ENCODE assay signal across 9 cellular contexts in genomic region chr12:130832561-130833209, GRCh38. TPM values are rescaled to one million over a fixed set of nuclear protein-coding genes. Genes with fewer than 3 reads are reported as not detected.
A peak's percentile ranks its signal among the peaks of the same experiment; 100 is the strongest.
DNase-seq lines count a peak whose midpoint lies in the region; ATAC-seq, FAIRE-seq and TF ChIP-seq lines count a peak whose summit lies in the region.
"Had no signal": no experiment of that assay in that cellular context is flagged by ENCODE, and none has a peak within 500 bp of the region (broad histone marks: within the 10 kb centered on the region; RNA-seq: fewer than 3 reads in every experiment).

No MANE protein-coding gene starts in this region.

- POLR2A ChIA-PET in K562 (lab: Yijun Ruan, JAX) (interaction anchor here (0.9 to 1.1 kb wide), 2 partner anchors 12 to 17 kb away, joined by 3 read pairs; no protein-coding TSS in a partner anchor), HepG2 (lab: Yijun Ruan, JAX) (interaction anchor here (1.7 kb wide), 1 partner anchor 38 kb away, joined by 8 read pairs; no protein-coding TSS in a partner anchor)
- POLR2A ChIA-PET in activated CD4-positive, alpha-beta T cell treated with anti-CD3 and anti-CD28 coated beads, Interleukin-2, amount 10 ng/mL, durations not matched to agents 7 days and 5 days (lab: Charles Lee), result no interaction called here

- H3K27ac ChIP-seq in K562 (ENCODE audit: extremely low read depth, low read depth, low read length) (peak overlapping the region; percentile 52), HepG2 (ENCODE audit: extremely low read length, insufficient read depth, low read length) (no peak overlapping the region), vagina (peak overlapping the region; percentile 33)

- TF ChIP-seq CTCF in K562 (IDR thresholded peaks at IDR 0.05 in 2 of 3, conservative IDR thresholded peaks at IDR 0.05 in 1 of 3; ENCODE audit: insufficient read depth in 2 of 3, low read depth in 1 of 3, low read length in 3 of 3) (no peak), HepG2 (CRISPR knock-in tag; IDR thresholded peaks at IDR 0.05) (no peak), vagina (IDR thresholded peaks at IDR 0.05) (no peak), GM13976 (IDR thresholded peaks at IDR 0.05; ENCODE audit: borderline replicate concordance, control extremely low read depth, extremely low read depth, insufficient read depth, missing control alignments) (no peak)

- H3K4me2 ChIP-seq in K562 (ENCODE audit: insufficient read depth, low read length) (peak overlapping the region; percentile 79), HepG2 (ENCODE audit: low read depth, low read length) (peak overlapping the region; percentile 5; the same call in 1 of the 2 replicates)

- TF ChIP-seq EP300 in K562 (IDR thresholded peaks at IDR 0.05; ENCODE audit: low read length) (peak; percentile 67; the same call in 1 of the 2 replicates), HepG2 (IDR thresholded peaks at IDR 0.05; ENCODE audit: low read depth in 2 of 2, low read length in 2 of 2) (no peak), HepG2 (CRISPR knock-in tag; IDR thresholded peaks at IDR 0.05; ENCODE audit: borderline replicate concordance) (no peak)

- CTCF ChIA-PET in K562 (lab: Yijun Ruan, JAX; ENCODE audit: low intra/inter-chr PET ratio) (no interaction called here), HepG2 (lab: Yijun Ruan, JAX; ENCODE audit: low intra/inter-chr PET ratio, low total read pairs) (no interaction called here)
- CTCF ChIA-PET in activated CD4-positive, alpha-beta T cell treated with anti-CD3 and anti-CD28 coated beads, Interleukin-2, amount 10 ng/mL, durations not matched to agents 7 days and 5 days (lab: Charles Lee), result no interaction called here

- FAIRE-seq in K562 (lab: Jason Lieb, UNC), result peak; percentile 88
- FAIRE-seq in HepG2 (lab: Jason Lieb, UNC), result no peak

- peaks cover 38% of the 10 kb centered on the region for H3K4me1 Mint-ChIP-seq in activated T-cell treated with anti-CD3 and anti-CD28 coated beads, Interleukin-2, amount 50 U/mL, for 24 hours (ENCODE audit: low read depth)
- peaks cover 30% of the 10 kb centered on the region for H3K4me1 Mint-ChIP-seq in activated T-cell treated with anti-CD3 and anti-CD28 coated beads, Interleukin-2, amount 50 U/mL, for 72 hours (ENCODE audit: low read depth)
- H3K4me1 Mint-ChIP-seq in activated CD4-positive, alpha-beta T cell treated with anti-CD3 and anti-CD28 coated beads, Interleukin-2, amount 10 ng/mL, durations not matched to agents 7 days and 5 days, result peaks cover 27% of the 10 kb centered on the region

- H3K4me3 Mint-ChIP-seq in activated T-cell treated with anti-CD3 and anti-CD28 coated beads, Interleukin-2, amount 50 U/mL, for 24 hours, result no peak overlapping the region
- H3K4me3 Mint-ChIP-seq in activated T-cell treated with anti-CD3 and anti-CD28 coated beads, Interleukin-2, amount 50 U/mL, for 72 hours, result no peak overlapping the region
- H3K4me3 Mint-ChIP-seq in activated CD4-positive, alpha-beta T cell treated with anti-CD3 and anti-CD28 coated beads, Interleukin-2, amount 10 ng/mL, durations not matched to agents 7 days and 5 days, result no peak overlapping the region

- in situ Hi-C loops in K562 (cut with MboI) (no loop called here), HepG2 (cut with HindIII; ENCODE audit: extremely low pct_ligation_motif_present, low pct_unique_long_range_greater_than_20kb) (no loop called here), GM13976 (cut with MboI; ENCODE audit: low sequenced_read_pairs, unreplicated experiment) (no loop called here)

- H3K36me3 Mint-ChIP-seq in activated T-cell treated with anti-CD3 and anti-CD28 coated beads, Interleukin-2, amount 50 U/mL, for 24 hours (ENCODE audit: low read depth), result peaks cover 23% of the 10 kb centered on the region
- H3K36me3 Mint-ChIP-seq in activated T-cell treated with anti-CD3 and anti-CD28 coated beads, Interleukin-2, amount 50 U/mL, for 72 hours (ENCODE audit: insufficient read depth in 2 of 2), result no peaks in the 10 kb centered on the region
- no peaks in the 10 kb centered on the region for H3K36me3 Mint-ChIP-seq in activated CD4-positive, alpha-beta T cell treated with anti-CD3 and anti-CD28 coated beads, Interleukin-2, amount 10 ng/mL, durations not matched to agents 7 days and 5 days (ENCODE audit: low read depth)

- 5% methylated on average over 17 of the region's 17 CpGs for WGBS in K562 (ENCODE audit: insufficient coverage, low coverage, missing lambda C conversion rate)
- WGBS in HepG2 (ENCODE audit: low lambda C conversion rate), result 68% methylated on average over 15 of the region's 17 CpGs

- TF ChIP-seq RAD21 in K562 (CRISPR knock-in tag; conservative IDR thresholded peaks at IDR 0.05 in 1 of 2, IDR thresholded peaks at IDR 0.05 in 1 of 2) (no peak), HepG2 (CRISPR knock-in tag; IDR thresholded peaks at IDR 0.05) (no peak)

- peaks cover 9% of the 10 kb centered on the region; the same call in 2 of the 3 replicates for H3K36me3 ChIP-seq in K562 (ENCODE audit: control insufficient read depth, insufficient read depth, low read length)
- H3K36me3 ChIP-seq in HepG2 (replicated peaks in 1 of 2; ENCODE audit: control insufficient read depth in 1 of 2, insufficient read depth in 2 of 2, low read length in 2 of 2), result 0 out of 5 replicates have a peak, but pooled peaks cover 0 to 2% of the 10 kb centered on the region in 2 experiments
- no peaks in the 10 kb centered on the region for H3K36me3 ChIP-seq in vagina

- H3K9me1 ChIP-seq in K562 (ENCODE audit: control insufficient read depth, insufficient read depth, low read length), result no peaks in the 10 kb centered on the region

- BruUV-seq in K562 (replicated peaks; lab: Mats Ljungman, UMichigan) (no TSS peak), HepG2 (replicated peaks; lab: Mats Ljungman, UMichigan) (no TSS peak)

- no peaks in the 10 kb centered on the region for H3K9me3 Mint-ChIP-seq in activated T-cell treated with anti-CD3 and anti-CD28 coated beads, Interleukin-2, amount 50 U/mL, for 24 hours
- H3K9me3 Mint-ChIP-seq in activated T-cell treated with anti-CD3 and anti-CD28 coated beads, Interleukin-2, amount 50 U/mL, for 72 hours, result no peaks in the 10 kb centered on the region
- no peaks in the 10 kb centered on the region for H3K9me3 Mint-ChIP-seq in activated CD4-positive, alpha-beta T cell treated with anti-CD3 and anti-CD28 coated beads, Interleukin-2, amount 10 ng/mL, durations not matched to agents 7 days and 5 days

- intact Hi-C loops in K562 (cut with micrococcal nuclease), result loop anchor here (10.0 kb wide), 1 partner anchor 522 kb away; no protein-coding TSS in a partner anchor
- intact Hi-C loops in HepG2 (cut with micrococcal nuclease; ENCODE audit: unreplicated experiment), result no loop called here
- intact Hi-C loops in vagina (cut with DNase I), result no loop called here

- H2AFZ ChIP-seq in K562 (ENCODE audit: low read depth, low read length) (peak overlapping the region; percentile 30; the same call in 1 of the 2 replicates), HepG2 (ENCODE audit: low read length) (no peak overlapping the region)

- no peak for TF ChIP-seq POLR2A in K562 (conservative IDR thresholded peaks at IDR 0.05)
- no peak for TF ChIP-seq POLR2A in HepG2 (IDR thresholded peaks at IDR 0.05; ENCODE audit: insufficient read depth in 1 of 2, low read depth in 2 of 2, low read length in 2 of 2)
- no peak for TF ChIP-seq POLR2A in vagina (IDR thresholded peaks at IDR 0.05)

- DNase-seq in activated T-cell treated with anti-CD3 and anti-CD28 coated beads, Interleukin-2, amount 50 U/mL, for 24 hours, result no peak
- no peak for DNase-seq in activated T-cell treated with anti-CD3 and anti-CD28 coated beads, Interleukin-2, amount 50 U/mL, for 72 hours
- DNase-seq in K562 (ENCODE audit: extremely low read depth in 1 of 4, low spot score in 3 of 4) (peak; percentile 80 to 91 (median 84)), HepG2 (ENCODE audit: low spot score) (no peak), vagina (ENCODE audit: extremely low spot score in 2 of 2) (no peak), GM13976 (ENCODE audit: low spot score) (no peak), OCI-M2 (lab: John Stamatoyannopoulos, UW; ENCODE audit: unreplicated experiment) (no peak)
- no peak for DNase-seq in activated CD4-positive, alpha-beta T cell treated with anti-CD3 and anti-CD28 coated beads, Interleukin-2, amount 10 ng/mL, durations not matched to agents 7 days and 5 days
- DNase-seq: COR-L47 had no signal

- H3K79me2 ChIP-seq in K562 (ENCODE audit: control insufficient read depth, insufficient read depth, low read length) (peaks cover 95% of the 10 kb centered on the region), HepG2 (ENCODE audit: insufficient read depth, low read length) (peaks cover 13% of the 10 kb centered on the region)

- H3K4me3 ChIP-seq in K562 (0 out of 2 replicates have a peak overlapping the region, but pooled peaks have one; percentile 11), HepG2 (replicated peaks in 1 of 3; ENCODE audit: insufficient read depth in 1 of 3, low read depth in 2 of 3, low read length in 3 of 3) (no peak overlapping the region), vagina (no peak overlapping the region)

- peak overlapping the region; percentile 11 for H3K27ac Mint-ChIP-seq in activated T-cell treated with anti-CD3 and anti-CD28 coated beads, Interleukin-2, amount 50 U/mL, for 24 hours
- no peak overlapping the region for H3K27ac Mint-ChIP-seq in activated T-cell treated with anti-CD3 and anti-CD28 coated beads, Interleukin-2, amount 50 U/mL, for 72 hours
- no peak overlapping the region for H3K27ac Mint-ChIP-seq in activated CD4-positive, alpha-beta T cell treated with anti-CD3 and anti-CD28 coated beads, Interleukin-2, amount 10 ng/mL, durations not matched to agents 7 days and 5 days

- peak overlapping the region; percentile 28 to 75 for H3K9ac ChIP-seq in K562 (ENCODE audit: insufficient read depth in 1 of 2, low read depth in 2 of 2, low read length in 2 of 2)
- H3K9ac ChIP-seq in HepG2 (ENCODE audit: insufficient read depth, low read depth, low read length), result no peak overlapping the region

- ATAC-seq in activated T-cell treated with anti-CD3 and anti-CD28 coated beads, Interleukin-2, amount 50 U/mL, for 72 hours (replicated peaks in 1 of 2), result no peak
- ATAC-seq in K562, result peak; percentile 79
- ATAC-seq in HepG2, result peak; percentile 46

- H3K27me3 ChIP-seq in K562 (ENCODE audit: control insufficient read depth in 2 of 2, insufficient read depth in 2 of 2, low read length in 2 of 2), result no peaks in the 10 kb centered on the region
- H3K27me3 ChIP-seq in HepG2 (ENCODE audit: control insufficient read depth in 1 of 2, insufficient read depth in 2 of 2, low read length in 2 of 2), result no peaks in the 10 kb centered on the region
- no peaks in the 10 kb centered on the region for H3K27me3 ChIP-seq in vagina

- H3K4me1 ChIP-seq in K562 (replicated peaks in 1 of 2; ENCODE audit: control insufficient read depth in 2 of 2, insufficient read depth in 2 of 2, low read length in 2 of 2) (peaks cover 61 to 65% of the 10 kb centered on the region in 2 experiments), HepG2 (ENCODE audit: insufficient read depth, low read length) (peaks cover 45% of the 10 kb centered on the region), vagina (peaks cover 8% of the 10 kb centered on the region)

- H3K9me3 ChIP-seq in K562 (replicated peaks; ENCODE audit: control insufficient read depth, insufficient read depth, low read depth, low read length) (no peaks in the 10 kb centered on the region), HepG2 (ENCODE audit: low read length) (no peaks in the 10 kb centered on the region), vagina (no peaks in the 10 kb centered on the region)

- H4K20me1 ChIP-seq in K562 (replicated peaks; ENCODE audit: control insufficient read depth, insufficient read depth, low read length) (no peaks in the 10 kb centered on the region), HepG2 (ENCODE audit: insufficient read depth, low read length) (no peaks in the 10 kb centered on the region)

- H3K27me3 Mint-ChIP-seq in activated T-cell treated with anti-CD3 and anti-CD28 coated beads, Interleukin-2, amount 50 U/mL, for 24 hours, result no peaks in the 10 kb centered on the region
- no peaks in the 10 kb centered on the region for H3K27me3 Mint-ChIP-seq in activated T-cell treated with anti-CD3 and anti-CD28 coated beads, Interleukin-2, amount 50 U/mL, for 72 hours (ENCODE audit: low read depth)
- H3K27me3 Mint-ChIP-seq in activated CD4-positive, alpha-beta T cell treated with anti-CD3 and anti-CD28 coated beads, Interleukin-2, amount 10 ng/mL, durations not matched to agents 7 days and 5 days, result no peaks in the 10 kb centered on the region

RNA-seq across cellular contexts. Expression of gene STX2, which starts 6.4 kb away (rescaled TPM):
- 10 to 100 TPM; 11.9 to 13.2 TPM for total RNA-seq in activated T-cell treated with anti-CD3 and anti-CD28 coated beads, Interleukin-2, amount 50 U/mL, for 72 hours
- total RNA-seq in K562 (2011; cell fraction: chromatin; rRNA removed; ENCODE audit: low replicate concordance), result 42.7 and 128 TPM in 2 replicates
- 25.8 and 32.5 TPM in 2 replicates for total RNA-seq in K562 (2011; cell fraction: nucleolus; rRNA removed)
- 46.3 and 62.1 TPM in 2 replicates for total RNA-seq in K562 (2011; cell fraction: nucleoplasm; rRNA removed)
- total RNA-seq in K562 (2014; rRNA removed), result 24.6 and 25.8 TPM in 2 replicates
- total RNA-seq in K562 (2014; rRNA removed; fragmentation: Illumina TruSeq; extraction: Trizol), result 35.0 and 38.5 TPM in 2 replicates
- 29.1 and 32.7 TPM in 2 replicates for total RNA-seq in K562 (2015; rRNA removed; fragmentation: Illumina TruSeq; extraction: Trizol)
- total RNA-seq in K562 (2021), result 24.4 and 25.0 TPM in 2 replicates
- polyA plus RNA-seq in K562 (2011; rRNA removed), result 48.8 and 54.6 TPM in 2 replicates
- 13.2 and 34.8 TPM in 2 replicates for polyA plus RNA-seq in K562 (2011; cell fraction: cytosol; rRNA removed)
- 83.4 and 119 TPM in 2 replicates for polyA plus RNA-seq in K562 (2011; cell fraction: nucleus; rRNA removed)
- 22.5 and 23.5 TPM in 2 replicates for polyA plus RNA-seq in K562 (2012)
- polyA plus RNA-seq in K562 (2014; fragmentation: Illumina TruSeq; extraction: Trizol), result 29.7 and 34.9 TPM in 2 replicates
- 10 to 100 TPM; 22.2 to 24.7 TPM for polyA plus RNA-seq in K562 (2014; fragmentation: Nextera tagmentation; extraction: Ambion mirVana)
- polyA plus RNA-seq in K562 (2014; rRNA removed), result 30.3 and 30.8 TPM in 2 replicates
- 34.8 and 38.8 TPM in 2 replicates for polyA minus RNA-seq in K562 (2011; rRNA and poly(A)+ RNA removed)
- 10.6 and 13.2 TPM in 2 replicates for polyA minus RNA-seq in K562 (2011; cell fraction: cytosol; rRNA and poly(A)+ RNA removed)
- 14.7 and 29.1 TPM in 2 replicates for polyA minus RNA-seq in K562 (2011; cell fraction: nucleus; rRNA and poly(A)+ RNA removed)
- 12.4 and 13.4 TPM in 2 replicates for total RNA-seq in HepG2 (2016; rRNA removed; fragmentation: Illumina TruSeq; extraction: Trizol)
- total RNA-seq in HepG2 (2016; cell fraction: cytosol; rRNA removed; fragmentation: Illumina TruSeq; extraction: Trizol; ENCODE audit: low read depth), result 10.3 and 12.4 TPM in 2 replicates
- 11.7 and 13.3 TPM in 2 replicates for total RNA-seq in HepG2 (2016; cell fraction: insoluble cytoplasmic fraction; rRNA removed; fragmentation: Illumina TruSeq; extraction: Trizol)
- 17.4 and 19.2 TPM in 2 replicates for total RNA-seq in HepG2 (2016; cell fraction: membrane; rRNA removed; fragmentation: Illumina TruSeq; extraction: Trizol)
- 9.3 and 11.7 TPM in 2 replicates for total RNA-seq in HepG2 (2016; cell fraction: nucleus; rRNA removed; fragmentation: Illumina TruSeq; extraction: Trizol)
- polyA plus RNA-seq in HepG2 (2011; rRNA removed), result 22.8 and 25.1 TPM in 2 replicates
- polyA plus RNA-seq in HepG2 (2011; cell fraction: cytosol; rRNA removed), result 9.8 and 15.2 TPM in 2 replicates
- polyA plus RNA-seq in HepG2 (2011; cell fraction: nucleus; rRNA removed), result 35.1 and 44.2 TPM in 2 replicates
- 13.4 and 16.2 TPM in 2 replicates for polyA plus RNA-seq in HepG2 (2012)
- polyA plus RNA-seq in HepG2 (2016; cell fraction: cytosol; fragmentation: Illumina TruSeq; extraction: Trizol; ENCODE audit: low read depth), result 8.3 and 10.5 TPM in 2 replicates
- polyA plus RNA-seq in HepG2 (2016; cell fraction: insoluble cytoplasmic fraction; fragmentation: Illumina TruSeq; extraction: Trizol; ENCODE audit: low read depth), result 13.2 and 13.7 TPM in 2 replicates
- 14.0 and 15.0 TPM in 2 replicates for polyA plus RNA-seq in HepG2 (2016; cell fraction: membrane; fragmentation: Illumina TruSeq; extraction: Trizol; ENCODE audit: low read depth)
- polyA plus RNA-seq in HepG2 (2016; cell fraction: nucleus; fragmentation: Illumina TruSeq; extraction: Trizol; ENCODE audit: insufficient read depth, low read depth), result 18.7 and 22.3 TPM in 2 replicates
- polyA minus RNA-seq in HepG2 (2011; rRNA and poly(A)+ RNA removed; ENCODE audit: low replicate concordance), result 8.4 and 9.4 TPM in 2 replicates
- polyA minus RNA-seq in HepG2 (2011; cell fraction: cytosol; rRNA and poly(A)+ RNA removed), result 7.5 and 8.7 TPM in 2 replicates
- 19.6 and 26.2 TPM in 2 replicates for polyA minus RNA-seq in HepG2 (2011; cell fraction: nucleus; rRNA and poly(A)+ RNA removed)
- total RNA-seq in vagina, result 16.5 TPM
- total RNA-seq in activated CD4-positive, alpha-beta T cell treated with anti-CD3 and anti-CD28 coated beads, Interleukin-2, amount 10 ng/mL, durations not matched to agents 7 days and 5 days, result 10 to 100 TPM; 23.2 to 25.5 TPM

RNA-seq across cellular contexts. Expression of gene RAN, which starts 39.2 kb away (rescaled TPM):
- 1,000 to 10,000 TPM; 1,100 to 1,397 TPM for total RNA-seq in activated T-cell treated with anti-CD3 and anti-CD28 coated beads, Interleukin-2, amount 50 U/mL, for 72 hours
- 426 and 544 TPM in 2 replicates for total RNA-seq in K562 (2011; cell fraction: chromatin; rRNA removed; ENCODE audit: low replicate concordance)
- total RNA-seq in K562 (2011; cell fraction: nucleolus; rRNA removed), result 304 and 396 TPM in 2 replicates
- 538 and 566 TPM in 2 replicates for total RNA-seq in K562 (2011; cell fraction: nucleoplasm; rRNA removed)
- total RNA-seq in K562 (2014; rRNA removed) (1,828 and 1,851 TPM in 2 replicates), K562 (2014; rRNA removed; fragmentation: Illumina TruSeq; extraction: Trizol) (1,816 and 1,953 TPM in 2 replicates), K562 (2015; rRNA removed; fragmentation: Illumina TruSeq; extraction: Trizol) (1,595 and 1,687 TPM in 2 replicates), K562 (2021) (1,900 and 2,011 TPM in 2 replicates), HepG2 (2016; rRNA removed; fragmentation: Illumina TruSeq; extraction: Trizol) (1,630 and 2,526 TPM in 2 replicates), vagina (250 TPM)
- polyA plus RNA-seq in K562 (2011; rRNA removed) (2,715 and 3,820 TPM in 2 replicates), K562 (2014; fragmentation: Illumina TruSeq; extraction: Trizol) (2,154 and 2,300 TPM in 2 replicates), K562 (2014; fragmentation: Nextera tagmentation; extraction: Ambion mirVana) (1,000 to 10,000 TPM; 3,304 to 3,469 TPM), K562 (2014; rRNA removed) (2,326 and 2,761 TPM in 2 replicates), HepG2 (2011; rRNA removed) (996 and 1,335 TPM in 2 replicates)
- 1,510 and 2,406 TPM in 2 replicates for polyA plus RNA-seq in K562 (2011; cell fraction: cytosol; rRNA removed)
- polyA plus RNA-seq in K562 (2011; cell fraction: nucleus; rRNA removed), result 920 and 1,503 TPM in 2 replicates
- 1,349 and 2,558 TPM in 2 replicates for polyA plus RNA-seq in K562 (2012)
- 3,000 and 3,145 TPM in 2 replicates for polyA minus RNA-seq in K562 (2011; rRNA and poly(A)+ RNA removed)
- polyA minus RNA-seq in K562 (2011; cell fraction: cytosol; rRNA and poly(A)+ RNA removed), result 636 and 826 TPM in 2 replicates
- polyA minus RNA-seq in K562 (2011; cell fraction: nucleus; rRNA and poly(A)+ RNA removed), result 110 and 239 TPM in 2 replicates
- total RNA-seq in HepG2 (2016; cell fraction: cytosol; rRNA removed; fragmentation: Illumina TruSeq; extraction: Trizol; ENCODE audit: low read depth), result 453 and 456 TPM in 2 replicates
- total RNA-seq in HepG2 (2016; cell fraction: insoluble cytoplasmic fraction; rRNA removed; fragmentation: Illumina TruSeq; extraction: Trizol), result 1,637 and 2,557 TPM in 2 replicates
- total RNA-seq in HepG2 (2016; cell fraction: membrane; rRNA removed; fragmentation: Illumina TruSeq; extraction: Trizol), result 837 and 870 TPM in 2 replicates
- total RNA-seq in HepG2 (2016; cell fraction: nucleus; rRNA removed; fragmentation: Illumina TruSeq; extraction: Trizol), result 527 and 560 TPM in 2 replicates
- 979 and 1,087 TPM in 2 replicates for polyA plus RNA-seq in HepG2 (2011; cell fraction: cytosol; rRNA removed)
- polyA plus RNA-seq in HepG2 (2011; cell fraction: nucleus; rRNA removed), result 385 and 550 TPM in 2 replicates
- 1,088 and 1,104 TPM in 2 replicates for polyA plus RNA-seq in HepG2 (2012)
- polyA plus RNA-seq in HepG2 (2016; cell fraction: cytosol; fragmentation: Illumina TruSeq; extraction: Trizol; ENCODE audit: low read depth), result 580 and 585 TPM in 2 replicates
- 2,503 and 2,588 TPM in 2 replicates for polyA plus RNA-seq in HepG2 (2016; cell fraction: insoluble cytoplasmic fraction; fragmentation: Illumina TruSeq; extraction: Trizol; ENCODE audit: low read depth)
- polyA plus RNA-seq in HepG2 (2016; cell fraction: membrane; fragmentation: Illumina TruSeq; extraction: Trizol; ENCODE audit: low read depth), result 756 and 768 TPM in 2 replicates
- 908 and 932 TPM in 2 replicates for polyA plus RNA-seq in HepG2 (2016; cell fraction: nucleus; fragmentation: Illumina TruSeq; extraction: Trizol; ENCODE audit: insufficient read depth, low read depth)
- polyA minus RNA-seq in HepG2 (2011; rRNA and poly(A)+ RNA removed; ENCODE audit: low replicate concordance), result 405 and 954 TPM in 2 replicates
- 424 and 441 TPM in 2 replicates for polyA minus RNA-seq in HepG2 (2011; cell fraction: cytosol; rRNA and poly(A)+ RNA removed)
- 138 and 202 TPM in 2 replicates for polyA minus RNA-seq in HepG2 (2011; cell fraction: nucleus; rRNA and poly(A)+ RNA removed)
- total RNA-seq in activated CD4-positive, alpha-beta T cell treated with anti-CD3 and anti-CD28 coated beads, Interleukin-2, amount 10 ng/mL, durations not matched to agents 7 days and 5 days, result 1,000 to 10,000 TPM; 1,033 to 1,124 TPM

Comparison
In these comparisons a context has a peak if more than half of its experiments do, and no peak if none do; other contexts are left out.
1. DNase-seq: peak in K562 (4 of 4); none in activated T-cell treated with anti-CD3 and anti-CD28 coated beads, Interleukin-2, amount 50 U/mL, for 24 hours (single experiment), activated T-cell treated with anti-CD3 and anti-CD28 coated beads, Interleukin-2, amount 50 U/mL, for 72 hours (0 of 2), HepG2 (single experiment), vagina (0 of 2), GM13976 (single experiment), activated CD4-positive, alpha-beta T cell treated with anti-CD3 and anti-CD28 coated beads, Interleukin-2, amount 10 ng/mL, durations not matched to agents 7 days and 5 days (single experiment) and OCI-M2 (single experiment).
2. ATAC-seq: peak in K562 (single experiment) and HepG2 (single experiment); none in activated T-cell treated with anti-CD3 and anti-CD28 coated beads, Interleukin-2, amount 50 U/mL, for 72 hours (0 of 2).